26 cellular contexts compared by ENCODE assay signal in the genomic region with DNA sequence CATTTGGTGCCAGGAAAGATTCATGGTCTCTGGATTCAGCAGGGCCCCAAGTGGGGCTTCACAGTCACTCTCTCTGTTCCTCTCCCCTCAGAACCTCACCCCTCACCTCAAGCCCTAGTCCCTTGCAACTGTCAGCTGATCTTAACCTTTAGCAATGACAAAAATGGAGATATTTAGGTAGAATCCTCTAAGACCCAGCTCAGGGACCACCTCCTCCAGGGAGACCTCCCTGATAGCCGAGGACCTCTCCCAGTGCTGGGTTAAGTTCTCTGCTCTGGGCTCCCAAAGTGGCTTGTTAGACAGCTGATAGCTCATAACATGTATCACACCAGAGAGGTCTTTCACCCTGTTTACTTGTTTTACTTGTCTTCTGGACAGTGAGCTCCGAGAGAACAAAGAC.
A peak's percentile ranks its signal among the peaks of the same experiment; 100 is the strongest.
DNase-seq lines count a peak whose midpoint lies in the region; ATAC-seq, FAIRE-seq and TF ChIP-seq lines count a peak whose summit lies in the region.
"Had no signal": no experiment of that assay in that cellular context is flagged by ENCODE, and none has a peak within 500 bp of the region (broad histone marks: within the 10 kb centered on the region; RNA-seq: fewer than 3 reads in every experiment).

No MANE protein-coding gene starts in this region.

- no peak for TF ChIP-seq POLR2A in K562 (conservative IDR thresholded peaks at IDR 0.05)

- H3K4me3 ChIP-seq in K562: no peak overlapping the region
- no peak overlapping the region for H3K4me3 ChIP-seq in SK-N-SH (ENCODE audit: low read depth in 2 of 2, low read length in 1 of 2)
- H3K4me3 ChIP-seq: A549, GM12878 had no signal

- 0% methylated on average over 2 of the region's 2 CpGs for WGBS in K562 (ENCODE audit: insufficient coverage, low coverage, missing lambda C conversion rate)
- 6% methylated on average over 1 of the region's 2 CpGs for WGBS in SK-N-SH (ENCODE audit: low lambda C conversion rate)

- H3K4me3 Mint-ChIP-seq in activated naive CD8-positive, alpha-beta T cell treated with anti-CD3 and anti-CD28 coated beads, Interleukin-2, amount 50 U/mL, for 24 hours: no peak overlapping the region
- H3K4me3 Mint-ChIP-seq in activated naive CD8-positive, alpha-beta T cell treated with anti-CD3 and anti-CD28 coated beads for 36 hours: no peak overlapping the region
- H3K4me3 Mint-ChIP-seq: B cell; CD14-positive monocyte; CD4-positive, CD25-positive, alpha-beta regulatory T cell; CD8-positive, alpha-beta memory T cell had no signal

- no peaks in the 10 kb centered on the region for H3K27me3 Mint-ChIP-seq in activated naive CD8-positive, alpha-beta T cell treated with anti-CD3 and anti-CD28 coated beads, Interleukin-2, amount 50 U/mL, for 24 hours
- no peaks in the 10 kb centered on the region for H3K27me3 Mint-ChIP-seq in activated naive CD8-positive, alpha-beta T cell treated with anti-CD3 and anti-CD28 coated beads for 36 hours
- H3K27me3 Mint-ChIP-seq: B cell; CD4-positive, CD25-positive, alpha-beta regulatory T cell had no signal

- H3K79me2 ChIP-seq in K562 (ENCODE audit: control insufficient read depth, insufficient read depth, low read length): no peaks in the 10 kb centered on the region
- no peaks in the 10 kb centered on the region for H3K79me2 ChIP-seq in SK-N-SH (ENCODE audit: insufficient read depth)

- H4K20me1 ChIP-seq in K562 (replicated peaks; ENCODE audit: control insufficient read depth, insufficient read depth, low read length) (no peaks in the 10 kb centered on the region), SK-N-SH (ENCODE audit: insufficient read depth) (no peaks in the 10 kb centered on the region)

- intact Hi-C loops in K562 (cut with micrococcal nuclease): no loop called here

- H3K9me3 ChIP-seq in K562 (replicated peaks; ENCODE audit: control insufficient read depth, insufficient read depth, low read depth, low read length): no peaks in the 10 kb centered on the region
- no peaks in the 10 kb centered on the region for H3K9me3 ChIP-seq in SK-N-SH
- H3K9me3 ChIP-seq: A549 had no signal

- BruUV-seq in K562 (replicated peaks; lab: Mats Ljungman, UMichigan): no TSS peak

- no peak overlapping the region for H3K9ac ChIP-seq in K562 (ENCODE audit: insufficient read depth in 1 of 2, low read depth in 2 of 2, low read length in 2 of 2)
- H3K9ac ChIP-seq in SK-N-SH: no peak overlapping the region

- TF ChIP-seq CTCF in K562 (IDR thresholded peaks at IDR 0.05 in 2 of 3, conservative IDR thresholded peaks at IDR 0.05 in 1 of 3; ENCODE audit: insufficient read depth in 2 of 3, low read depth in 1 of 3, low read length in 3 of 3) (no peak), SK-N-SH (IDR thresholded peaks at IDR 0.05) (no peak)

- H3K4me1 Mint-ChIP-seq in activated naive CD8-positive, alpha-beta T cell treated with anti-CD3 and anti-CD28 coated beads, Interleukin-2, amount 50 U/mL, for 24 hours: no peaks in the 10 kb centered on the region
- no peaks in the 10 kb centered on the region for H3K4me1 Mint-ChIP-seq in activated naive CD8-positive, alpha-beta T cell treated with anti-CD3 and anti-CD28 coated beads for 36 hours
- H3K4me1 Mint-ChIP-seq: CD4-positive, alpha-beta memory T cell; CD4-positive, CD25-positive, alpha-beta regulatory T cell; CD8-positive, alpha-beta memory T cell had no signal

- no peak for TF ChIP-seq RAD21 in K562 (CRISPR knock-in tag; conservative IDR thresholded peaks at IDR 0.05 in 1 of 2, IDR thresholded peaks at IDR 0.05 in 1 of 2)
- TF ChIP-seq RAD21 in SK-N-SH (IDR thresholded peaks at IDR 0.05; ENCODE audit: low read length): no peak

- no peaks in the 10 kb centered on the region for H3K9me1 ChIP-seq in K562 (ENCODE audit: control insufficient read depth, insufficient read depth, low read length)

- no peak overlapping the region for H3K27ac Mint-ChIP-seq in activated naive CD8-positive, alpha-beta T cell treated with anti-CD3 and anti-CD28 coated beads, Interleukin-2, amount 50 U/mL, for 24 hours
- H3K27ac Mint-ChIP-seq in activated naive CD8-positive, alpha-beta T cell treated with anti-CD3 and anti-CD28 coated beads for 36 hours: no peak overlapping the region
- H3K27ac Mint-ChIP-seq: B cell; CD4-positive, alpha-beta memory T cell; CD8-positive, alpha-beta memory T cell had no signal

- H3K27me3 ChIP-seq in K562 (ENCODE audit: control insufficient read depth in 2 of 2, insufficient read depth in 2 of 2, low read length in 2 of 2) (peaks cover 2 to 38% of the 10 kb centered on the region in 2 experiments; a peak in 3 of 5 replicates), SK-N-SH (ENCODE audit: insufficient read depth) (no peaks in the 10 kb centered on the region)

- H3K4me1 ChIP-seq in K562 (replicated peaks in 1 of 2; ENCODE audit: control insufficient read depth in 2 of 2, insufficient read depth in 2 of 2, low read length in 2 of 2) (no peaks in the 10 kb centered on the region), SK-N-SH (ENCODE audit: control insufficient read depth in 1 of 2, insufficient read depth in 2 of 2, low read depth in 1 of 2, low read length in 1 of 2) (peaks cover 0 to 19% of the 10 kb centered on the region in 2 experiments; a peak in 2 of 4 replicates)
- H3K4me1 ChIP-seq: A549 had no signal

- no peaks in the 10 kb centered on the region for H3K36me3 Mint-ChIP-seq in activated naive CD8-positive, alpha-beta T cell treated with anti-CD3 and anti-CD28 coated beads, Interleukin-2, amount 50 U/mL, for 24 hours (ENCODE audit: low read depth)
- no peaks in the 10 kb centered on the region for H3K36me3 Mint-ChIP-seq in activated naive CD8-positive, alpha-beta T cell treated with anti-CD3 and anti-CD28 coated beads for 36 hours
- H3K36me3 Mint-ChIP-seq: CD14-positive monocyte; CD4-positive, alpha-beta memory T cell; CD4-positive, CD25-positive, alpha-beta regulatory T cell; CD8-positive, alpha-beta memory T cell had no signal

- H3K36me3 ChIP-seq in K562 (ENCODE audit: control insufficient read depth, insufficient read depth, low read length) (no peaks in the 10 kb centered on the region), SK-N-SH (replicated peaks in 1 of 2; ENCODE audit: control insufficient read depth in 1 of 2, insufficient read depth in 2 of 2, low read length in 1 of 2) (no peaks in the 10 kb centered on the region)

- H2AFZ ChIP-seq in K562 (ENCODE audit: low read depth, low read length) (no peak overlapping the region), SK-N-SH (ENCODE audit: low read depth) (no peak overlapping the region)

- TF ChIP-seq EP300 in K562 (IDR thresholded peaks at IDR 0.05; ENCODE audit: low read length) (no peak), SK-N-SH (IDR thresholded peaks at IDR 0.05; ENCODE audit: borderline replicate concordance in 1 of 2, low read depth in 1 of 2, low read length in 1 of 2) (no peak)

- no peak for DNase-seq in activated naive CD8-positive, alpha-beta T cell treated with anti-CD3 and anti-CD28 coated beads, Interleukin-2, amount 50 U/mL, for 24 hours
- DNase-seq in activated naive CD8-positive, alpha-beta T cell treated with anti-CD3 and anti-CD28 coated beads for 36 hours: no peak
- no peak for DNase-seq in K562 (ENCODE audit: extremely low read depth in 1 of 4, low spot score in 3 of 4)
- no peak for DNase-seq in midbrain (lab: John Stamatoyannopoulos, UW)
- no peak for DNase-seq in SK-N-SH
- DNase-seq: AML-193; C1 segment of cervical spinal cord; CD4-positive, alpha-beta memory T cell; CD4-positive, CD25-positive, alpha-beta regulatory T cell; CD8-positive, alpha-beta memory T cell; COR-L47; DMS 273 treated with DMSO at 0.1 percent for 48 hours; DMS153; DMS53; DMS79; DND-41; EL; GDM1 had no signal

- H3F3A ChIP-seq in SK-N-SH (replicated peaks; ENCODE audit: insufficient read depth): no peaks in the 10 kb centered on the region

- FAIRE-seq in K562 (lab: Jason Lieb, UNC): no peak
- FAIRE-seq: A549, GM12878, GM12892, GM18507, GM19239 had no signal

- H3K27ac ChIP-seq in K562 (ENCODE audit: extremely low read depth, low read depth, low read length) (no peak overlapping the region), SK-N-SH (ENCODE audit: low read depth in 2 of 2, low read length in 1 of 2) (no peak overlapping the region)
- H3K27ac ChIP-seq: 22Rv1, A549 had no signal

- H3K9me2 ChIP-seq in SK-N-SH: no peaks in the 10 kb centered on the region

- CTCF ChIA-PET in K562 (lab: Yijun Ruan, JAX; ENCODE audit: low intra/inter-chr PET ratio): no interaction called here
- CTCF ChIA-PET in SK-N-SH (lab: Yijun Ruan, JAX): interaction anchor here (1.9 to 2.0 kb wide), 2 partner anchors 76 to 294 kb away, joined by 3 to 5 read pairs; no protein-coding TSS in a partner anchor

- ATAC-seq in activated naive CD8-positive, alpha-beta T cell treated with anti-CD3 and anti-CD28 coated beads, Interleukin-2, amount 50 U/mL, for 24 hours: peak; percentile 24
- ATAC-seq in K562: no peak
- ATAC-seq: A549, GM12878 had no signal

- no peaks in the 10 kb centered on the region for H3K9me3 Mint-ChIP-seq in activated naive CD8-positive, alpha-beta T cell treated with anti-CD3 and anti-CD28 coated beads, Interleukin-2, amount 50 U/mL, for 24 hours
- no peaks in the 10 kb centered on the region for H3K9me3 Mint-ChIP-seq in activated naive CD8-positive, alpha-beta T cell treated with anti-CD3 and anti-CD28 coated beads for 36 hours
- H3K9me3 Mint-ChIP-seq: CD14-positive monocyte; CD4-positive, alpha-beta memory T cell; CD8-positive, alpha-beta memory T cell had no signal

- POLR2A ChIA-PET in K562 (lab: Yijun Ruan, JAX) (interaction anchor here (1.1 kb wide), 1 partner anchor 112 kb away, joined by 3 read pairs; no protein-coding TSS in a partner anchor), SK-N-SH (lab: Yijun Ruan, JAX) (no interaction called here)

- in situ Hi-C loops in K562 (cut with MboI): no loop called here

- H3K4me2 ChIP-seq in K562 (ENCODE audit: insufficient read depth, low read length) (no peak overlapping the region), SK-N-SH (no peak overlapping the region)
- H3K4me2 ChIP-seq: A549 had no signal

TF ChIP-seq in K562, 482 proteins besides CTCF, POLR2A, EP300 and RAD21:
- no peak for TF ChIP-seq E2F3 (CRISPR knock-in tag; IDR thresholded peaks at IDR 0.05)
- TF ChIP-seq ZFP36 (IDR thresholded peaks at IDR 0.05; ENCODE audit: low read depth, low read length, partially characterized antibody): peak; percentile 94
- TF ChIP-seq RBM25 (IDR thresholded peaks at IDR 0.05; ENCODE audit: low read depth, low read length, severe bottlenecking): peak; percentile 54

TF ChIP-seq in SK-N-SH, 30 proteins besides CTCF, POLR2A, EP300 and RAD21:
- TF ChIP-seq FOXJ3 (CRISPR knock-in tag; IDR thresholded peaks at IDR 0.05) (no peak), GABPA (IDR thresholded peaks at IDR 0.05; ENCODE audit: low read depth) (no peak), FOXM1 (IDR thresholded peaks at IDR 0.05; ENCODE audit: low read depth) (no peak), CHD2 (IDR thresholded peaks at IDR 0.05; ENCODE audit: low read length, partially characterized antibody) (no peak), TAF1 (IDR thresholded peaks at IDR 0.05; ENCODE audit: borderline replicate concordance, low read depth, low read length) (no peak), GATA2 (CRISPR knock-in tag; IDR thresholded peaks at IDR 0.05) (no peak), YY1 (IDR thresholded peaks at IDR 0.05; ENCODE audit: low read depth) (no peak), EZH2phosphoT487 (IDR thresholded peaks at IDR 0.05; ENCODE audit: borderline replicate concordance, low read depth) (no peak), ELF1 (IDR thresholded peaks at IDR 0.05) (no peak)
